Comparison of ENCODE assay signal across 21 cellular contexts in genomic region chr1:111958075-111958474, GRCh38. TPM values are rescaled to one million over a fixed set of nuclear protein-coding genes. Genes with fewer than 3 reads are reported as not detected.
"Had no signal": no experiment of that assay in that cellular context is flagged by ENCODE, and none has a peak within 500 bp of the region (broad histone marks: within the 10 kb centered on the region; RNA-seq: fewer than 3 reads in every experiment).

No MANE protein-coding gene starts in this region.

- H3K9me2 ChIP-seq: SK-N-SH had no signal

- H3K4me3 ChIP-seq: MG63 had no signal

- H3K9ac ChIP-seq: SK-N-SH had no signal

- H3K9me3 ChIP-seq: MG63, SK-N-SH had no signal

- DNase-seq: IMR-90; Karpas-422; KG1; MG63; NCI-H1092; NCI-H1417 treated with DMSO at 0.1 percent for 48 hours; NCI-H146; NCI-H1930; NCI-H2081 treated with DMSO at 0.1 percent for 48 hours; NCI-H2227 treated with DMSO at 0.1 percent for 48 hours; NCI-H524; NCI-H526 treated with DMSO at 0.1 percent for 48 hours; NCI-H748 treated with DMSO at 0.1 percent for 48 hours; NK-92 treated with Interleukin-12 subunit alpha and Interleukin-12 subunit beta, amount 100 ng/mL, for 24 hours; PC-3; SHP77; SK-N-SH had no signal

- H3K27ac ChIP-seq: RWPE1 had no signal

- H3K36me3 ChIP-seq: MG63 had no signal

- H3K27me3 ChIP-seq: MG63 had no signal

- FAIRE-seq: HepG2 had no signal

- H3K4me2 ChIP-seq: SK-N-SH had no signal

RNA-seq across cellular contexts. Expression of gene KCND3, which starts 31.4 kb away (rescaled TPM):
- total RNA-seq: HepG2, HT1080, OCI-LY7, PC-3 had no signal
- polyA plus RNA-seq: SK-N-SH had no signal
